ENCODE assay signal across 8 cellular contexts in genomic region chr9:105007143-105007542, GRCh38.
DNase-seq lines count a peak whose midpoint lies in the region; ATAC-seq and TF ChIP-seq lines count a peak whose summit lies in the region.

No MANE protein-coding gene starts in this region.

- H3K27me3 Mint-ChIP-seq in endodermal cell (ENCODE audit: insufficient read depth) = no peaks in the 10 kb centered on the region

- peak overlapping the region; percentile 69; the same call in 1 of the 2 replicates for H2AK5ac ChIP-seq in IMR-90 (ENCODE audit: low read depth, low read length)

- no peaks in the 10 kb centered on the region for H3K9me2 ChIP-seq in OCI-LY7 (ENCODE audit: insufficient read depth, low read length)

- peak overlapping the region; percentile 24 to 85; a peak in 3 of 4 replicates for H4K8ac ChIP-seq in IMR-90 (ENCODE audit: low read depth in 2 of 2, low read length in 2 of 2)

- no peaks in the 10 kb centered on the region for H3K27me3 ChIP-seq in ACC112 (ENCODE audit: insufficient read depth, low read length)
- no peaks in the 10 kb centered on the region for H3K27me3 ChIP-seq in IMR-90 (ENCODE audit: control insufficient read depth, insufficient read depth, low read length)
- H3K27me3 ChIP-seq in lower lobe of right lung (ENCODE audit: low read depth) = no peaks in the 10 kb centered on the region
- H3K27me3 ChIP-seq in endodermal cell (ENCODE audit: control insufficient read depth, insufficient read depth, low read length, poor library complexity, severe bottlenecking) = no peaks in the 10 kb centered on the region

- H3K9me3 Mint-ChIP-seq in endodermal cell = no peaks in the 10 kb centered on the region

- in situ Hi-C loops in IMR-90 (cut with MboI; ENCODE audit: low sequenced_read_pairs) = no loop called here
- in situ Hi-C loops in astrocyte of the spinal cord (cut with HindIII; ENCODE audit: low sequenced_read_pairs) = no loop called here

- H3K9me3 ChIP-seq in IMR-90 (ENCODE audit: control insufficient read depth, insufficient read depth, low read length) (no peaks in the 10 kb centered on the region), lower lobe of right lung (no peaks in the 10 kb centered on the region), endodermal cell (ENCODE audit: control insufficient read depth, low read length) (no peaks in the 10 kb centered on the region), OCI-LY7 (ENCODE audit: low read length) (no peaks in the 10 kb centered on the region)

- H3K9ac ChIP-seq in IMR-90 (ENCODE audit: low read depth, low read length) = peak overlapping the region; percentile 53; the same call in 1 of the 2 replicates
- H3K9ac ChIP-seq in endodermal cell (ENCODE audit: extremely low read depth, low read length, poor library complexity, severe bottlenecking) = no peak overlapping the region

- H3K4me2 ChIP-seq in IMR-90 (ENCODE audit: low read depth, low read length) (peak overlapping the region; percentile 48; the same call in 1 of the 2 replicates), OCI-LY7 (ENCODE audit: low read length) (no peak overlapping the region)

- ATAC-seq in IMR-90 (ENCODE audit: low read depth) (peak; percentile 97), lower lobe of right lung (peak; percentile 86 to 94), GM19395 (IDR thresholded peaks at IDR 0.05; ENCODE audit: unreplicated experiment) (no peak)

- H3K27ac ChIP-seq in ACC112 (ENCODE audit: low read depth, low read length) = peak overlapping the region; percentile 86
- peak overlapping the region; percentile 86 for H3K27ac ChIP-seq in IMR-90 (ENCODE audit: insufficient read depth, low read length)
- H3K27ac ChIP-seq in lower lobe of right lung = peak overlapping the region; percentile 47
- no peak overlapping the region for H3K27ac ChIP-seq in endodermal cell (ENCODE audit: low read depth, low read length)
- H3K27ac ChIP-seq in OCI-LY7 (ENCODE audit: low read depth, low read length, poor library complexity, severe bottlenecking) = no peak overlapping the region

- no peak; the same call in 1 of the 2 replicates for TF ChIP-seq RAD21 in IMR-90 (IDR thresholded peaks at IDR 0.05; ENCODE audit: low read length)

- DNase-seq in IMR-90 (peak; percentile 92), astrocyte of the spinal cord (ENCODE audit: low read depth, low spot score) (peak; percentile 92), lower lobe of right lung (peak; percentile 55), inferior parietal cortex (ENCODE audit: extremely low spot score) (no peak), endodermal cell (no peak), OCI-LY7 (ENCODE audit: low spot score) (no peak)

- H3K36me3 ChIP-seq in ACC112 (ENCODE audit: insufficient read depth, low read length) = no peaks in the 10 kb centered on the region
- H3K36me3 ChIP-seq in IMR-90 (ENCODE audit: control insufficient read depth, insufficient read depth, low read length) = no peaks in the 10 kb centered on the region
- no peaks in the 10 kb centered on the region for H3K36me3 ChIP-seq in lower lobe of right lung
- no peaks in the 10 kb centered on the region for H3K36me3 ChIP-seq in endodermal cell (ENCODE audit: control insufficient read depth, insufficient read depth, low read length)
- no peaks in the 10 kb centered on the region for H3K36me3 ChIP-seq in OCI-LY7 (ENCODE audit: insufficient read depth, low read length)

- dilution Hi-C loops in IMR-90 (cut with HindIII; ENCODE audit: low sequenced_read_pairs, unreplicated experiment) = no loop called here

- no peak overlapping the region for H3K56ac ChIP-seq in IMR-90 (ENCODE audit: extremely low read depth, insufficient read depth, low read length)

- H2BK20ac ChIP-seq in IMR-90 (ENCODE audit: low read depth, low read length) = peak overlapping the region; percentile 93

- H3K36me3 Mint-ChIP-seq in endodermal cell (ENCODE audit: low read depth) = no peaks in the 10 kb centered on the region

- BruUV-seq in IMR-90 (replicated peaks; lab: Mats Ljungman, UMichigan) (no TSS peak), OCI-LY7 (replicated peaks; lab: Mats Ljungman, UMichigan) (no TSS peak)

- H4K91ac ChIP-seq in IMR-90 (ENCODE audit: insufficient read depth, low read depth, low read length) = peak overlapping the region; percentile 71

- H2BK5ac ChIP-seq in IMR-90 (ENCODE audit: low read depth, low read length, poor library complexity, severe bottlenecking) = peak overlapping the region; percentile 88

- no peak for TF ChIP-seq CTCF in IMR-90 (conservative IDR thresholded peaks at IDR 0.05; ENCODE audit: low read depth, low read length)
- no peak for TF ChIP-seq CTCF in astrocyte of the spinal cord (IDR thresholded peaks at IDR 0.05; ENCODE audit: low read depth, low read length)
- no peak for TF ChIP-seq CTCF in lower lobe of right lung (IDR thresholded peaks at IDR 0.05)
- TF ChIP-seq CTCF in endodermal cell (conservative IDR thresholded peaks at IDR 0.05) = no peak
- TF ChIP-seq CTCF in OCI-LY7 (conservative IDR thresholded peaks at IDR 0.05; ENCODE audit: low read length) = no peak

- no peak overlapping the region for H2AK9ac ChIP-seq in IMR-90 (replicated peaks; ENCODE audit: low read depth, low read length, poor library complexity)

- H4K5ac ChIP-seq in IMR-90 (ENCODE audit: low read depth, low read length) = peak overlapping the region; percentile 94

- no peak overlapping the region for H3K4me3 Mint-ChIP-seq in endodermal cell

- POLR2A ChIA-PET in IMR-90 (lab: Charles Lee; ENCODE audit: unreplicated experiment) (interaction anchor here (0.6 kb wide), 1 partner anchor 16 kb away, joined by 3 read pairs; no protein-coding TSS in a partner anchor), OCI-LY7 (lab: Charles Lee) (interaction anchor here (0.8 kb wide), 1 partner anchor 9 kb away, joined by 3 read pairs; no protein-coding TSS in a partner anchor)

- peak overlapping the region; percentile 97; the same call in 1 of the 2 replicates for H3K18ac ChIP-seq in IMR-90 (ENCODE audit: low read depth, low read length)

- peaks cover 7% of the 10 kb centered on the region; the same call in 1 of the 2 replicates for H3K9me1 ChIP-seq in IMR-90 (ENCODE audit: insufficient read depth, low read length)

- peak overlapping the region; percentile 51 for H3K4me3 ChIP-seq in ACC112 (ENCODE audit: low read depth, low read length)
- H3K4me3 ChIP-seq in IMR-90 (ENCODE audit: insufficient read depth, low read depth, low read length) = no peak overlapping the region
- no peak overlapping the region for H3K4me3 ChIP-seq in astrocyte of the spinal cord (ENCODE audit: low read depth, low read length)
- no peak overlapping the region for H3K4me3 ChIP-seq in lower lobe of right lung
- H3K4me3 ChIP-seq in endodermal cell (ENCODE audit: low read length) = no peak overlapping the region
- no peak overlapping the region for H3K4me3 ChIP-seq in OCI-LY7 (ENCODE audit: low read depth, low read length, poor library complexity, severe bottlenecking)

- intact Hi-C loops in IMR-90 (cut with micrococcal nuclease) = no loop called here
- intact Hi-C loops in lower lobe of right lung (cut with DNase I) = no loop called here
- intact Hi-C loops in OCI-LY7 (cut with micrococcal nuclease; ENCODE audit: unreplicated experiment) = no loop called here

- H3K14ac ChIP-seq in IMR-90 (replicated peaks; ENCODE audit: low read depth, low read length) = peak overlapping the region; percentile 92

- CTCF ChIA-PET in IMR-90 (lab: Yijun Ruan, JAX) = interaction anchor here (0.7 to 1.3 kb wide), 2 partner anchors 13 to 40 kb away, joined by 3 read pairs; no protein-coding TSS in a partner anchor
- CTCF ChIA-PET in OCI-LY7 (lab: Charles Lee; ENCODE audit: unreplicated experiment) = no interaction called here

- H2BK120ac ChIP-seq in IMR-90 (ENCODE audit: low read depth, low read length) = peak overlapping the region; percentile 90

- no CpG with 5 or more reads among the region's 2 CpGs for WGBS in IMR-90 (ENCODE audit: extremely low coverage in 2 of 2, insufficient read length in 1 of 2), 2 experiments
- 98% methylated on average over 2 of the region's 2 CpGs; no CpG with 5 or more reads in 1 of the 2 experiments for WGBS in endodermal cell (ENCODE audit: insufficient coverage in 1 of 2, insufficient read length in 1 of 2), 2 experiments

- H3K79me2 ChIP-seq in ACC112 (ENCODE audit: control insufficient read depth, insufficient read depth, low read length, unreplicated experiment) (no peaks in the 10 kb centered on the region), OCI-LY7 (ENCODE audit: insufficient read depth, low read depth, low read length) (no peaks in the 10 kb centered on the region)

- H2AFZ ChIP-seq in ACC112 (ENCODE audit: low read length, unreplicated experiment) (peak overlapping the region; percentile 86), IMR-90 (replicated peaks; ENCODE audit: low read length, poor library complexity) (no peak overlapping the region), OCI-LY7 (ENCODE audit: low read length) (no peak overlapping the region)

- peak overlapping the region; percentile 74 for H2BK15ac ChIP-seq in IMR-90 (ENCODE audit: low read depth, low read length)

- no peaks in the 10 kb centered on the region for H3K79me1 ChIP-seq in IMR-90 (ENCODE audit: low read depth in 1 of 2, low read length in 2 of 2)

- no peak for TF ChIP-seq POLR2A in IMR-90 (IDR thresholded peaks at IDR 0.05; ENCODE audit: low read depth, low read length)

- peak overlapping the region; percentile 76; the same call in 1 of the 2 replicates for H3K23ac ChIP-seq in IMR-90 (ENCODE audit: low read depth, low read length)

- H3K4me1 Mint-ChIP-seq in endodermal cell = no peaks in the 10 kb centered on the region

- H4K20me1 ChIP-seq in IMR-90 (ENCODE audit: insufficient read depth, low read length) (no peaks in the 10 kb centered on the region), OCI-LY7 (ENCODE audit: insufficient read depth, low read length) (no peaks in the 10 kb centered on the region)

- H3K4ac ChIP-seq in IMR-90 (ENCODE audit: low read depth, low read length) = peak overlapping the region; percentile 90; the same call in 1 of the 2 replicates

- no peak overlapping the region for H3K27ac Mint-ChIP-seq in endodermal cell

- H3K4me1 ChIP-seq in ACC112 (ENCODE audit: control insufficient read depth, insufficient read depth, low read length, unreplicated experiment) (peaks cover 15% of the 10 kb centered on the region), IMR-90 (ENCODE audit: control insufficient read depth, insufficient read depth, low read length) (peaks cover 7% of the 10 kb centered on the region), lower lobe of right lung (peaks cover 23% of the 10 kb centered on the region), endodermal cell (ENCODE audit: control insufficient read depth, insufficient read depth, low read length) (no peaks in the 10 kb centered on the region), OCI-LY7 (ENCODE audit: insufficient read depth, low read length, poor library complexity, severe bottlenecking) (no peaks in the 10 kb centered on the region)

TF ChIP-seq in IMR-90, 13 proteins besides CTCF, POLR2A, EP300 and RAD21 (continues in another document):
- no peak for TF ChIP-seq RCOR1 (IDR thresholded peaks at IDR 0.05; ENCODE audit: insufficient replicate concordance, low read length)

Comparison
In these comparisons a context has a peak if more than half of its experiments do, and no peak if none do; other contexts are left out.
1. H3K27ac ChIP-seq: peak in ACC112 (single experiment), IMR-90 (single experiment) and lower lobe of right lung (single experiment); none in endodermal cell (single experiment) and OCI-LY7 (single experiment).
2. DNase-seq: peak in IMR-90 (single experiment), astrocyte of the spinal cord (single experiment) and lower lobe of right lung (single experiment); none in inferior parietal cortex (single experiment), endodermal cell (single experiment) and OCI-LY7 (single experiment).